Comparison of ENCODE assay signal across 19 cellular contexts in the genomic region with DNA sequence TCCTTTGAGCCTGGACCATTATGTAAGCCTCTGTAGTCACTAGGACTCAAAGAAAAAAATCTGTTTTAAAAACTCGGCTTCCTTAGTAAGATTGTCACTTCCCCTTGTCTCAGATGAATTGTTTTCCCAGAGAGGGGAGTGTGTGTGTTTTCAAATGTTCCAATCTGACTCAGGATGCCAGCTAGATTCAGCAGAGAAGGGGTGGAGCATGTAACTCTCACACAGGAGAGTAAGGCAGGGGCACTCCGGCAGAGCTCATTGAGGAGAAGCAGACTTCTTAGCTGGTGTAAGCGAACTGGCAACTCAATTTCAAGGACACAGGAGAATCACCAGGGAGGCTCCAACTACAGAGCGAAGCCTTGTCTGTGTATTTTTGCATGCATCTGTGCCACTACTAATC.
DNase-seq lines count a peak whose midpoint lies in the region; ATAC-seq, FAIRE-seq and TF ChIP-seq lines count a peak whose summit lies in the region.
"Had no signal": no experiment of that assay in that cellular context is flagged by ENCODE, and none has a peak within 500 bp of the region (broad histone marks: within the 10 kb centered on the region; RNA-seq: fewer than 3 reads in every experiment).

No MANE protein-coding gene starts in this region.

- TF ChIP-seq CTCF in liver (IDR thresholded peaks at IDR 0.05; ENCODE audit: low read depth, low read length, missing input control): peak; percentile 2
- no peak for TF ChIP-seq CTCF in HepG2 (CRISPR knock-in tag; IDR thresholded peaks at IDR 0.05)
- no peak for TF ChIP-seq CTCF in WTC11 (IDR thresholded peaks at IDR 0.05)
- TF ChIP-seq CTCF in CD8-positive, alpha-beta T cell (IDR thresholded peaks at IDR 0.05): no peak

- H3K27ac Mint-ChIP-seq in WTC11: no peak overlapping the region
- no peak overlapping the region for H3K27ac Mint-ChIP-seq in CD8-positive, alpha-beta T cell
- H3K27ac Mint-ChIP-seq: activated CD4-positive, alpha-beta T cell treated with anti-CD3 and anti-CD28 coated beads for 36 hours; activated naive CD4-positive, alpha-beta T cell treated with anti-CD3 and anti-CD28 coated beads, Interleukin-2, amount 50 U/mL, for 24 hours; H9 had no signal

- no peak for ATAC-seq in HepG2
- peak; percentile 17; the same call in 1 of the 2 replicates for ATAC-seq in WTC11
- no peak for ATAC-seq in CD8-positive, alpha-beta T cell
- ATAC-seq: activated CD4-positive, alpha-beta T cell treated with anti-CD3 and anti-CD28 coated beads for 36 hours had no signal

- WGBS in liver: 67% methylated on average over 4 of the region's 4 CpGs
- WGBS in HepG2 (ENCODE audit: low lambda C conversion rate): 42% methylated on average over 3 of the region's 4 CpGs

- H3K4me2 ChIP-seq in HepG2 (ENCODE audit: low read depth, low read length): no peak overlapping the region

- no peak for TF ChIP-seq POLR2A in HepG2 (IDR thresholded peaks at IDR 0.05; ENCODE audit: insufficient read depth in 1 of 2, low read depth in 2 of 2, low read length in 2 of 2)

- CTCF ChIA-PET in HepG2 (lab: Yijun Ruan, JAX; ENCODE audit: low intra/inter-chr PET ratio, low total read pairs) (no interaction called here), WTC11 (lab: Charles Lee) (no interaction called here)
- CTCF ChIA-PET in CD8-positive, alpha-beta T cell (lab: Charles Lee): interaction anchor here (1.8 to 4.2 kb wide), 2 partner anchors 18 to 626 kb away, joined by 4 to 28 read pairs; no protein-coding TSS in a partner anchor

- in situ Hi-C loops in HepG2 (cut with HindIII; ENCODE audit: extremely low pct_ligation_motif_present, low pct_unique_long_range_greater_than_20kb): loop anchor here (25.0 kb wide), 1 partner anchor 615 kb away; the partner anchor contains the start of gene LMO4

- H3K4me1 ChIP-seq in liver (ENCODE audit: control insufficient read depth in 4 of 4, insufficient read depth in 4 of 4, low read length in 3 of 4): no peaks in the 10 kb centered on the region
- no peaks in the 10 kb centered on the region for H3K4me1 ChIP-seq in HepG2 (ENCODE audit: insufficient read depth, low read length)
- no peaks in the 10 kb centered on the region for H3K4me1 ChIP-seq in CD8-positive, alpha-beta T cell (ENCODE audit: insufficient read depth, low read length)
- H3K4me1 ChIP-seq: Peyer's patch, prostate gland had no signal

- H4K20me1 ChIP-seq in HepG2 (ENCODE audit: insufficient read depth, low read length): no peaks in the 10 kb centered on the region

- H3K36me3 ChIP-seq in liver (ENCODE audit: control insufficient read depth in 4 of 4, insufficient read depth in 3 of 4, low read depth in 1 of 4, low read length in 3 of 4) (no peaks in the 10 kb centered on the region), HepG2 (replicated peaks in 1 of 2; ENCODE audit: control insufficient read depth in 1 of 2, insufficient read depth in 2 of 2, low read length in 2 of 2) (no peaks in the 10 kb centered on the region)
- H3K36me3 ChIP-seq in CD8-positive, alpha-beta T cell (ENCODE audit: insufficient read depth, low read length): no peaks in the 10 kb centered on the region
- H3K36me3 ChIP-seq: Peyer's patch, prostate gland had no signal

- H3K27me3 ChIP-seq in liver (ENCODE audit: control insufficient read depth in 4 of 4, insufficient read depth in 4 of 4, low read length in 3 of 4): no peaks in the 10 kb centered on the region
- 0 out of 5 replicates have a peak, but pooled peaks cover 0 to 4% of the 10 kb centered on the region in 2 experiments for H3K27me3 ChIP-seq in HepG2 (ENCODE audit: control insufficient read depth in 1 of 2, insufficient read depth in 2 of 2, low read length in 2 of 2)
- peaks cover 2% of the 10 kb centered on the region for H3K27me3 ChIP-seq in CD8-positive, alpha-beta T cell (ENCODE audit: insufficient read depth, low read length)
- H3K27me3 ChIP-seq: Peyer's patch had no signal

- TF ChIP-seq EP300 in HepG2 (IDR thresholded peaks at IDR 0.05; ENCODE audit: low read depth in 2 of 2, low read length in 2 of 2): no peak
- no peak for TF ChIP-seq EP300 in HepG2 (CRISPR knock-in tag; IDR thresholded peaks at IDR 0.05; ENCODE audit: borderline replicate concordance)

- no peak overlapping the region for H2AFZ ChIP-seq in HepG2 (ENCODE audit: low read length)

- H3K4me3 Mint-ChIP-seq in WTC11: no peak overlapping the region
- H3K4me3 Mint-ChIP-seq in CD8-positive, alpha-beta T cell: no peak overlapping the region
- H3K4me3 Mint-ChIP-seq: activated CD4-positive, alpha-beta T cell treated with anti-CD3 and anti-CD28 coated beads for 36 hours; activated naive CD4-positive, alpha-beta T cell treated with anti-CD3 and anti-CD28 coated beads, Interleukin-2, amount 50 U/mL, for 24 hours; H9 had no signal

- no peaks in the 10 kb centered on the region for H3K27me3 Mint-ChIP-seq in WTC11 (ENCODE audit: low read depth)
- H3K27me3 Mint-ChIP-seq in CD8-positive, alpha-beta T cell (ENCODE audit: low read depth): peaks cover 15% of the 10 kb centered on the region

- peaks cover 20% of the 10 kb centered on the region for H3K4me1 Mint-ChIP-seq in WTC11
- no peaks in the 10 kb centered on the region for H3K4me1 Mint-ChIP-seq in CD8-positive, alpha-beta T cell (ENCODE audit: low read depth)
- H3K4me1 Mint-ChIP-seq: activated CD4-positive, alpha-beta T cell treated with anti-CD3 and anti-CD28 coated beads for 36 hours; activated naive CD4-positive, alpha-beta T cell treated with anti-CD3 and anti-CD28 coated beads, Interleukin-2, amount 50 U/mL, for 24 hours had no signal

- POLR2A ChIA-PET in HepG2 (lab: Yijun Ruan, JAX) (interaction anchor here (0.7 kb wide), 1 partner anchor 156 kb away, joined by 3 read pairs; no protein-coding TSS in a partner anchor), WTC11 (lab: Charles Lee) (interaction anchor here (0.6 kb wide), 1 partner anchor 1358 kb away, joined by 4 read pairs; no protein-coding TSS in a partner anchor)
- POLR2A ChIA-PET in CD8-positive, alpha-beta T cell (lab: Charles Lee): no interaction called here

- H3K9ac ChIP-seq in liver (ENCODE audit: low read depth in 1 of 2, low read length in 2 of 2) (no peak overlapping the region), HepG2 (ENCODE audit: insufficient read depth, low read depth, low read length) (no peak overlapping the region)

- intact Hi-C loops in HepG2 (cut with micrococcal nuclease; ENCODE audit: unreplicated experiment): loop anchor here (2.0 to 5.0 kb wide), 4 partner anchors 165 to 820 kb away; no protein-coding TSS in a partner anchor
- intact Hi-C loops in CD8-positive, alpha-beta T cell (cut with DNase I, micrococcal nuclease): loop anchor here in 1 of 2 experiments (2.0 to 10.0 kb wide), 2 partner anchors 627 to 819 kb away; partner anchors contain the start of gene LMO4

- no TSS peak for BruUV-seq in HepG2 (replicated peaks; lab: Mats Ljungman, UMichigan)

- DNase-seq in HepG2 (ENCODE audit: low spot score) (no peak), WTC11 (ENCODE audit: low spot score) (no peak), left kidney (ENCODE audit: low read depth, low spot score) (peak; percentile 36), NOMO-1 (lab: John Stamatoyannopoulos, UW; ENCODE audit: unreplicated experiment in 2 of 2) (no peak), T-helper 9 cell (no peak)
- DNase-seq in activated CD4-positive, alpha-beta T cell treated with anti-CD3 and anti-CD28 coated beads for 48 hours: no peak
- no peak for DNase-seq in CD8-positive, alpha-beta T cell
- DNase-seq: activated CD4-positive, alpha-beta T cell treated with anti-CD3 and anti-CD28 coated beads for 36 hours; caudate nucleus; DMS 273 treated with DMSO at 0.1 percent for 48 hours; H9; KBM-7; Peyer's patch; T-helper 1 cell; trophoblast cell had no signal

- H3K36me3 Mint-ChIP-seq in WTC11: no peaks in the 10 kb centered on the region
- no peaks in the 10 kb centered on the region for H3K36me3 Mint-ChIP-seq in CD8-positive, alpha-beta T cell
- H3K36me3 Mint-ChIP-seq: activated naive CD4-positive, alpha-beta T cell treated with anti-CD3 and anti-CD28 coated beads, Interleukin-2, amount 50 U/mL, for 24 hours had no signal

- H3K9me3 ChIP-seq in liver (ENCODE audit: control insufficient read depth in 4 of 4, low read length in 3 of 4) (no peaks in the 10 kb centered on the region), HepG2 (ENCODE audit: low read length) (no peaks in the 10 kb centered on the region)
- no peaks in the 10 kb centered on the region for H3K9me3 ChIP-seq in CD8-positive, alpha-beta T cell (ENCODE audit: low read length)
- H3K9me3 ChIP-seq: Peyer's patch, prostate gland had no signal

- H3K4me3 ChIP-seq in liver (ENCODE audit: low read depth in 1 of 3, low read length in 3 of 3) (no peak overlapping the region), HepG2 (replicated peaks in 1 of 3; ENCODE audit: insufficient read depth in 1 of 3, low read depth in 2 of 3, low read length in 3 of 3) (no peak overlapping the region)
- no peak overlapping the region for H3K4me3 ChIP-seq in CD8-positive, alpha-beta T cell (ENCODE audit: low read depth, low read length)
- H3K4me3 ChIP-seq: Peyer's patch, prostate gland had no signal

- TF ChIP-seq RAD21 in liver (IDR thresholded peaks at IDR 0.05) (no peak), HepG2 (CRISPR knock-in tag; IDR thresholded peaks at IDR 0.05) (no peak)

- no peaks in the 10 kb centered on the region for H3K79me2 ChIP-seq in HepG2 (ENCODE audit: insufficient read depth, low read length)

- FAIRE-seq in HepG2 (lab: Jason Lieb, UNC): no peak
- FAIRE-seq: keratinocyte had no signal

- H3K27ac ChIP-seq in liver (ENCODE audit: low read depth in 1 of 2, low read length in 2 of 2) (no peak overlapping the region), HepG2 (ENCODE audit: extremely low read length, insufficient read depth, low read length) (no peak overlapping the region)
- no peak overlapping the region for H3K27ac ChIP-seq in CD8-positive, alpha-beta T cell (ENCODE audit: low read depth, low read length)
- H3K27ac ChIP-seq: Peyer's patch, prostate gland had no signal

- H3K9me3 Mint-ChIP-seq in WTC11: no peaks in the 10 kb centered on the region
- H3K9me3 Mint-ChIP-seq in CD8-positive, alpha-beta T cell: no peaks in the 10 kb centered on the region
- H3K9me3 Mint-ChIP-seq: activated naive CD4-positive, alpha-beta T cell treated with anti-CD3 and anti-CD28 coated beads, Interleukin-2, amount 50 U/mL, for 24 hours; H9 had no signal

TF ChIP-seq in liver, 16 proteins besides CTCF, POLR2A, EP300 and RAD21 (continues in another document):
- TF ChIP-seq JUND (IDR thresholded peaks at IDR 0.05): no peak
- TF ChIP-seq HNF4A (conservative IDR thresholded peaks at IDR 0.05): no peak
- TF ChIP-seq EGR1 (IDR thresholded peaks at IDR 0.05; ENCODE audit: low read depth in 2 of 2): no peak

TF ChIP-seq in HepG2, 621 proteins besides CTCF, POLR2A, EP300 and RAD21 (continues in another document):
- no peak for TF ChIP-seq NCOA5 (CRISPR knock-in tag; IDR thresholded peaks at IDR 0.05)

TF ChIP-seq in WTC11, 78 proteins besides CTCF, POLR2A, EP300 and RAD21:
- no peak for TF ChIP-seq FOXJ3 (CRISPR knock-in tag; IDR thresholded peaks at IDR 0.05; ENCODE audit: borderline replicate concordance)
